1 cellular context compared by ENCODE assay signal in genomic region chr5:131164931-131165727, GRCh38.
A peak's percentile ranks its signal among the peaks of the same experiment; 100 is the strongest.
TF ChIP-seq lines count a peak whose summit lies in the region.

HINT1 (minus strand) TSS chr5:131165256; CDS start chr5:131165205, 51 bp downstream.

TF ChIP-seq in HEK293, 187 proteins besides CTCF, POLR2A, EP300 and RAD21 (continued from another document):
- TF ChIP-seq INSM2 (tag by site-specific recombination; IDR thresholded peaks at IDR 0.05) (no peak), TRIM28 (IDR thresholded peaks at IDR 0.05; ENCODE audit: borderline replicate concordance, low read length) (peak; percentile 12; the same call in 1 of the 2 replicates), AEBP2 (tag by site-specific recombination; IDR thresholded peaks at IDR 0.05; ENCODE audit: borderline replicate concordance) (no peak), ZEB2 (tag by site-specific recombination; IDR thresholded peaks at IDR 0.05) (0 out of 2 replicates have a peak, but pooled peaks have one; percentile 44), GLIS2 (tag by site-specific recombination; IDR thresholded peaks at IDR 0.05) (peak; percentile 15; the same call in 1 of the 2 replicates), ZNF132 (tag by site-specific recombination; IDR thresholded peaks at IDR 0.05; ENCODE audit: borderline replicate concordance) (no peak), IKZF3 (tag by site-specific recombination; IDR thresholded peaks at IDR 0.05) (peak; percentile 59), ZBTB48 (tag by site-specific recombination; IDR thresholded peaks at IDR 0.05) (peak; percentile 76), REST (tag by site-specific recombination; IDR thresholded peaks at IDR 0.05) (peak; percentile 22; the same call in 1 of the 2 replicates), ZNF692 (tag by site-specific recombination; IDR thresholded peaks at IDR 0.05) (peak; percentile 14), ZNF324 (tag by site-specific recombination; IDR thresholded peaks at IDR 0.05) (0 out of 2 replicates have a peak, but pooled peaks have one; percentile 33), ZBTB11 (tag by site-specific recombination; conservative IDR thresholded peaks at IDR 0.05; ENCODE audit: low read depth) (peak; percentile 26; the same call in 1 of the 2 replicates), ZNF660 (tag by site-specific recombination; IDR thresholded peaks at IDR 0.05) (peak; percentile 9; the same call in 1 of the 2 replicates), ZNF394 (tag by site-specific recombination; IDR thresholded peaks at IDR 0.05; ENCODE audit: borderline replicate concordance) (peak; percentile 45; the same call in 1 of the 2 replicates), ZNF830 (tag by site-specific recombination; IDR thresholded peaks at IDR 0.05; ENCODE audit: low read depth) (no peak), ZNF121 (tag by site-specific recombination; IDR thresholded peaks at IDR 0.05) (peak; percentile 74), HIC1 (tag by site-specific recombination; IDR thresholded peaks at IDR 0.05) (peak; percentile 59), PRDM10 (tag by site-specific recombination; IDR thresholded peaks at IDR 0.05) (peak; percentile 18; the same call in 1 of the 2 replicates), ZXDB (tag by site-specific recombination; IDR thresholded peaks at IDR 0.05) (peak; percentile 30; the same call in 1 of the 2 replicates), ZNF37A (tag by site-specific recombination; IDR thresholded peaks at IDR 0.05) (peak; percentile 83), ZNF366 (tag by site-specific recombination; conservative IDR thresholded peaks at IDR 0.05) (peak; percentile 98), ZBTB10 (tag by site-specific recombination; IDR thresholded peaks at IDR 0.05) (peak; percentile 19; the same call in 1 of the 2 replicates)
